Comparison of ENCODE assay signal across 16 cellular contexts in the genomic region with DNA sequence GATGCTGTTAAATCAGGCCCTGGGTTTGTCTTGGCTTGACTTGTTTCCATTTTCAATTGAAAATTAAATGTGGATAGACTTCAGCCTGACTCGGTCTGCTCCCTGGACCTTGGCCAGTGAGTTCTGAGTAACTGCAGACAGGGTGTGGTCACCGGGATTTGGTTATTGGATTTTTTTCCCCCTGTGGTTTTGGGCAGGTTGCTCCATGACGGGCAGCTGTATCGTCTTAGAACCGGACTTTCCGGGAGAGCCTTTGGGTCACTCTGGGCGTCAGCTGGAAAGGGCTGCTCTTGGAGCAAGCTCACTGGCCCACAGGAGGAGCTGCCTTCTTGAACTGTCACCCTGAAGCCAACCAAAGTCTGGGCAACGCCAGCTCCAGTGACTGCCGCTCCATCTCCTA.
A peak's percentile ranks its signal among the peaks of the same experiment; 100 is the strongest.
DNase-seq lines count a peak whose midpoint lies in the region; ATAC-seq and TF ChIP-seq lines count a peak whose summit lies in the region.
"Had no signal": no experiment of that assay in that cellular context is flagged by ENCODE, and none has a peak within 500 bp of the region (broad histone marks: within the 10 kb centered on the region; RNA-seq: fewer than 3 reads in every experiment).

No MANE protein-coding gene starts in this region.

- CTCF ChIA-PET in BJ (lab: Yijun Ruan, JAX) (interaction anchor here (0.9 to 3.2 kb wide), 11 partner anchors 14 to 1284 kb away, joined by 3 to 21 read pairs (median 4); no protein-coding TSS in a partner anchor), PC-9 (lab: Charles Lee) (interaction anchor here (0.6 to 0.7 kb wide), 3 partner anchors 22 to 530 kb away, joined by 3 to 7 read pairs (median 6); no protein-coding TSS in a partner anchor)

- intact Hi-C loops in PC-9 (cut with micrococcal nuclease; ENCODE audit: unreplicated experiment) = loop anchor here (1.0 kb wide), 1 partner anchor 303 kb away; no protein-coding TSS in a partner anchor

- H3K36me3 ChIP-seq in BJ (ENCODE audit: control insufficient read depth, insufficient read depth, low read length) (no peaks in the 10 kb centered on the region), PC-9 (ENCODE audit: low read depth) (no peaks in the 10 kb centered on the region), esophagus (ENCODE audit: control insufficient read depth in 2 of 2, insufficient read depth in 2 of 2, low read length in 1 of 2) (no peaks in the 10 kb centered on the region)

- H3K27ac ChIP-seq in PC-9 (no peak overlapping the region), esophagus (ENCODE audit: low read depth in 2 of 2, low read length in 1 of 2) (peak overlapping the region; percentile 46 to 65)

- 37 to 50% methylated on average over 9 of the region's 9 CpGs for WGBS in esophagus, 2 donors

- H2AFZ ChIP-seq in PC-9 = no peak overlapping the region

- H3K79me2 ChIP-seq in PC-9 (ENCODE audit: low read depth) = no peaks in the 10 kb centered on the region

- peak; percentile 56 for DNase-seq in BJ (ENCODE audit: low read depth)
- DNase-seq in PC-9 = peak; percentile 78 to 82
- peak; percentile 8 for DNase-seq in non-pigmented ciliary epithelial cell (ENCODE audit: low read depth)
- DNase-seq in occipital lobe (lab: John Stamatoyannopoulos, UW) = no peak
- no peak for DNase-seq in activated CD4-positive, CD25-positive, alpha-beta regulatory T cell treated with anti-CD3 and anti-CD28 coated beads, Interleukin-2, amount 50 U/mL, for 72 hours
- DNase-seq in NCI-H1105 (lab: John Stamatoyannopoulos, UW) = no peak
- DNase-seq: activated CD4-positive, alpha-beta T cell treated with anti-CD3 and anti-CD28 coated beads for 48 hours; activated effector memory CD4-positive, alpha-beta T cell treated with anti-CD3 and anti-CD28 coated beads, Interleukin-2, amount 50 U/mL, for 16 hours; C1 segment of cervical spinal cord; H7; NCI-H510A treated with DMSO at 0.1 percent for 48 hours; stimulated activated CD4-positive, alpha-beta T cell treated with anti-CD3 and anti-CD28 coated beads, Interleukin-1b, Interleukin-23, amount 100 ng/mL, for 48 hours; stimulated activated naive B cell treated with anti-CD40 and anti-IgM and Interleukin-4, amounts not matched to agents 10 μg/mL and 1 μg/mL and 100 μg/mL, for 72 hours had no signal

- 0 out of 2 replicates have a peak, but pooled peaks cover 3% of the 10 kb centered on the region for H3F3A ChIP-seq in PC-9 (ENCODE audit: insufficient read depth, low read depth)

- H3K27me3 ChIP-seq in BJ (ENCODE audit: control insufficient read depth, insufficient read depth, low read length) (no peaks in the 10 kb centered on the region), PC-9 (ENCODE audit: insufficient read depth, low read depth) (no peaks in the 10 kb centered on the region), esophagus (ENCODE audit: control insufficient read depth in 1 of 2, insufficient read depth in 2 of 2, low read length in 2 of 2) (no peaks in the 10 kb centered on the region)

- no peak for ATAC-seq in GM21529 (IDR thresholded peaks at IDR 0.05; ENCODE audit: unreplicated experiment)
- ATAC-seq: SK-N-SH treated with all-trans-retinoic acid at 6 μM for 48 hours; stimulated activated naive B cell treated with anti-CD40 and anti-IgM and Interleukin-4, amounts not matched to agents 10 μg/mL and 1 μg/mL and 100 μg/mL, for 72 hours had no signal

- H3K9me2 ChIP-seq in PC-9 (ENCODE audit: insufficient read depth) = no peaks in the 10 kb centered on the region

- H3K9me3 ChIP-seq in PC-9 (ENCODE audit: insufficient read depth, low read depth) (no peaks in the 10 kb centered on the region), esophagus (ENCODE audit: control insufficient read depth in 2 of 2, insufficient read depth in 1 of 2, low read depth in 1 of 2, low read length in 1 of 2) (no peaks in the 10 kb centered on the region)

- H4K20me1 ChIP-seq in PC-9 (ENCODE audit: insufficient read depth) = no peaks in the 10 kb centered on the region

- peaks cover 12% of the 10 kb centered on the region for H3K4me1 ChIP-seq in PC-9 (replicated peaks; ENCODE audit: insufficient read depth)
- peaks cover 2 to 9% of the 10 kb centered on the region in 2 donors for H3K4me1 ChIP-seq in esophagus (ENCODE audit: control insufficient read depth in 2 of 2, insufficient read depth in 2 of 2, low read length in 1 of 2)

- no peak for TF ChIP-seq CTCF in BJ (IDR thresholded peaks at IDR 0.05; ENCODE audit: insufficient read depth, low read depth, low read length)
- TF ChIP-seq CTCF in PC-9 (conservative IDR thresholded peaks at IDR 0.05) = no peak

- H3K4me3 ChIP-seq in BJ (ENCODE audit: low read depth, low read length) (no peak overlapping the region), PC-9 (no peak overlapping the region), esophagus (ENCODE audit: low read depth in 1 of 2, low read length in 2 of 2) (no peak overlapping the region)

- H3K4me2 ChIP-seq in PC-9 = peak overlapping the region; percentile 29

- POLR2A ChIA-PET in BJ (lab: Charles Lee) (no interaction called here), PC-9 (lab: Charles Lee; ENCODE audit: unreplicated experiment) (interaction anchor here (0.6 to 1.0 kb wide), 3 partner anchors 46 to 483 kb away, joined by 3 to 5 read pairs (median 3); no protein-coding TSS in a partner anchor)

- no TSS peak for BruUV-seq in PC-9 (replicated peaks; lab: Mats Ljungman, UMichigan)

Comparison
In these comparisons a context has a peak if more than half of its experiments do, and no peak if none do; other contexts are left out.
1. DNase-seq: peak in BJ (single experiment), PC-9 (2 of 2) and non-pigmented ciliary epithelial cell (single experiment); none in occipital lobe (single experiment), activated CD4-positive, CD25-positive, alpha-beta regulatory T cell treated with anti-CD3 and anti-CD28 coated beads, Interleukin-2, amount 50 U/mL, for 72 hours (single experiment) and NCI-H1105 (single experiment).